Comparison of ENCODE assay signal across 10 cellular contexts in genomic region chr18:63178526-63178880, GRCh38.
A peak's percentile ranks its signal among the peaks of the same experiment; 100 is the strongest.
DNase-seq lines count a peak whose midpoint lies in the region; ATAC-seq, FAIRE-seq and TF ChIP-seq lines count a peak whose summit lies in the region.
"Had no signal": no experiment of that assay in that cellular context is flagged by ENCODE, and none has a peak within 500 bp of the region (broad histone marks: within the 10 kb centered on the region; RNA-seq: fewer than 3 reads in every experiment).

No MANE protein-coding gene starts in this region.

- no peaks in the 10 kb centered on the region for H3K4me1 ChIP-seq in astrocyte (ENCODE audit: insufficient read depth, low read length)
- H3K4me1 ChIP-seq in mesenchymal stem cell (ENCODE audit: control insufficient read depth, insufficient read depth, low read depth, low read length), result peaks cover 5% of the 10 kb centered on the region
- H3K4me1 ChIP-seq in tibial nerve, result peaks cover 0 to 85% (median 52%) of the 10 kb centered on the region in 4 donors
- H3K4me1 ChIP-seq: SJSA1 had no signal

- H3K27ac ChIP-seq in astrocyte (ENCODE audit: low read depth, low read length) (no peak overlapping the region), mesenchymal stem cell (ENCODE audit: low read length, poor library complexity, severe bottlenecking) (no peak overlapping the region), tibial nerve (peak overlapping the region; percentile 28 to 78 (median 63))
- H3K27ac ChIP-seq: SJSA1 had no signal

- POLR2A ChIA-PET in WTC11 (lab: Charles Lee), result no interaction called here

- intact Hi-C loops in natural killer cell (cut with micrococcal nuclease), result no loop called here

- H2AFZ ChIP-seq in astrocyte (ENCODE audit: low read depth, low read length), result no peak overlapping the region
- no peak overlapping the region for H2AFZ ChIP-seq in mesenchymal stem cell (ENCODE audit: low read depth, low read length)

- H2BK120ac ChIP-seq in mesenchymal stem cell (ENCODE audit: low read depth, low read length), result no peak overlapping the region

- no peak overlapping the region for H2AK5ac ChIP-seq in mesenchymal stem cell (ENCODE audit: low read length, severe bottlenecking)

- TF ChIP-seq EP300 in tibial nerve (IDR thresholded peaks at IDR 0.05), result peak in 1 of 2 donors; percentile 75

- peak; percentile 49 for DNase-seq in NCI-H345 (lab: John Stamatoyannopoulos, UW)
- no peak for DNase-seq in NCI-H345 treated with DMSO at 0.1 percent for 48 hours (lab: John Stamatoyannopoulos, UW; ENCODE audit: unreplicated experiment)
- DNase-seq in astrocyte (ENCODE audit: low read depth), result no peak
- DNase-seq in mesenchymal stem cell, result no peak
- DNase-seq in tibial nerve (ENCODE audit: low spot score in 2 of 2), result peak; percentile 78 to 83
- no peak for DNase-seq in natural killer cell
- no peak for DNase-seq in WTC11 (ENCODE audit: low spot score)

- no peaks in the 10 kb centered on the region for H4K20me1 ChIP-seq in astrocyte (ENCODE audit: insufficient read depth, low read length)

- H3K27me3 ChIP-seq in astrocyte (ENCODE audit: insufficient read depth, low read length) (peaks cover 31% of the 10 kb centered on the region), mesenchymal stem cell (ENCODE audit: control insufficient read depth in 1 of 2, insufficient read depth in 1 of 2, low read length in 2 of 2) (peaks cover 19% of the 10 kb centered on the region in 2 experiments), tibial nerve (no peaks in the 10 kb centered on the region)
- H3K27me3 ChIP-seq: SJSA1 had no signal

- CTCF ChIA-PET in WTC11 (lab: Charles Lee), result no interaction called here

- TF ChIP-seq CTCF in astrocyte (IDR thresholded peaks at IDR 0.05; ENCODE audit: insufficient read depth, low read depth, low read length) (no peak), tibial nerve (IDR thresholded peaks at IDR 0.05) (no peak), natural killer cell (IDR thresholded peaks at IDR 0.05) (no peak), WTC11 (IDR thresholded peaks at IDR 0.05) (no peak)

- peaks cover 3% of the 10 kb centered on the region for H3K79me1 ChIP-seq in mesenchymal stem cell (replicated peaks; ENCODE audit: low read length, poor library complexity, severe bottlenecking)

- H3K18ac ChIP-seq in mesenchymal stem cell (ENCODE audit: low read depth in 1 of 2, low read length in 2 of 2), result no peak overlapping the region

- H3K27me3 Mint-ChIP-seq in astrocyte (ENCODE audit: low read depth, unreplicated experiment) (peaks cover 21% of the 10 kb centered on the region), natural killer cell (ENCODE audit: low read depth in 2 of 2) (no peaks in the 10 kb centered on the region), WTC11 (ENCODE audit: low read depth) (no peaks in the 10 kb centered on the region)
- H3K27me3 Mint-ChIP-seq: IgD-negative memory B cell had no signal

- no peaks in the 10 kb centered on the region for H3K9me3 ChIP-seq in astrocyte (ENCODE audit: insufficient read depth, low read depth, low read length)
- peaks cover 4% of the 10 kb centered on the region for H3K9me3 ChIP-seq in mesenchymal stem cell (ENCODE audit: control insufficient read depth, low read length)
- no peaks in the 10 kb centered on the region for H3K9me3 ChIP-seq in tibial nerve
- H3K9me3 ChIP-seq: SJSA1 had no signal

- H3K9ac ChIP-seq in astrocyte (ENCODE audit: low read length) (no peak overlapping the region), mesenchymal stem cell (ENCODE audit: low read length) (peak overlapping the region; percentile 79)

- no peak for TF ChIP-seq POLR2A in tibial nerve (IDR thresholded peaks at IDR 0.05)

- peaks cover 2% of the 10 kb centered on the region for H3K36me3 Mint-ChIP-seq in astrocyte (ENCODE audit: low read depth, unreplicated experiment)
- no peaks in the 10 kb centered on the region for H3K36me3 Mint-ChIP-seq in natural killer cell
- no peaks in the 10 kb centered on the region for H3K36me3 Mint-ChIP-seq in WTC11

- no peak for FAIRE-seq in astrocyte (lab: Jason Lieb, UNC)

- no peak overlapping the region for H3K23ac ChIP-seq in mesenchymal stem cell (ENCODE audit: low read length in 2 of 2)

- H3K27ac Mint-ChIP-seq in astrocyte (ENCODE audit: unreplicated experiment), result no peak overlapping the region
- no peak overlapping the region for H3K27ac Mint-ChIP-seq in natural killer cell
- no peak overlapping the region for H3K27ac Mint-ChIP-seq in WTC11

- H4K91ac ChIP-seq in mesenchymal stem cell (ENCODE audit: low read length), result no peak overlapping the region

- H3K4me1 Mint-ChIP-seq in astrocyte (ENCODE audit: low read depth, unreplicated experiment), result peaks cover 6% of the 10 kb centered on the region
- H3K4me1 Mint-ChIP-seq in natural killer cell, result peaks cover 21 to 41% of the 10 kb centered on the region in 2 donors
- peaks cover 21% of the 10 kb centered on the region for H3K4me1 Mint-ChIP-seq in WTC11

- H3K36me3 ChIP-seq in astrocyte (ENCODE audit: insufficient read depth, low read length) (no peaks in the 10 kb centered on the region), mesenchymal stem cell (ENCODE audit: control insufficient read depth in 1 of 2, insufficient read depth in 2 of 2, low read depth in 1 of 2, low read length in 2 of 2) (no peaks in the 10 kb centered on the region), tibial nerve (no peaks in the 10 kb centered on the region)
- H3K36me3 ChIP-seq: SJSA1 had no signal

- no peak overlapping the region for H3K4me3 ChIP-seq in astrocyte (ENCODE audit: insufficient read depth, low read depth, low read length)
- H3K4me3 ChIP-seq in mesenchymal stem cell (ENCODE audit: insufficient read depth in 1 of 2, low read depth in 1 of 2, low read length in 2 of 2), result peak overlapping the region in 1 of 2 experiments; percentile 70
- peak overlapping the region in 1 of 4 donors; percentile 16 for H3K4me3 ChIP-seq in tibial nerve
- H3K4me3 ChIP-seq: SJSA1 had no signal

- H3K9me3 Mint-ChIP-seq in astrocyte (ENCODE audit: unreplicated experiment) (no peaks in the 10 kb centered on the region), natural killer cell (no peaks in the 10 kb centered on the region), WTC11 (peaks cover 6% of the 10 kb centered on the region)
- H3K9me3 Mint-ChIP-seq: IgD-negative memory B cell had no signal

- H2BK5ac ChIP-seq in mesenchymal stem cell (ENCODE audit: low read depth, low read length, poor library complexity, severe bottlenecking), result no peak overlapping the region

- 71% methylated on average over 3 of the region's 3 CpGs for WGBS in mesenchymal stem cell
- 11 to 14% methylated on average over 3 of the region's 3 CpGs for WGBS in tibial nerve, 2 donors

- H3K4me2 ChIP-seq in astrocyte (ENCODE audit: low read length), result peak overlapping the region; percentile 75
- H3K4me2 ChIP-seq in mesenchymal stem cell (ENCODE audit: low read length, poor library complexity, severe bottlenecking), result no peak overlapping the region

- H2BK15ac ChIP-seq in mesenchymal stem cell (ENCODE audit: low read depth, poor library complexity, severe bottlenecking), result no peak overlapping the region

- ATAC-seq in natural killer cell, result no peak
- ATAC-seq in WTC11, result no peak
- no peak for ATAC-seq in HG02763 (IDR thresholded peaks at IDR 0.05; ENCODE audit: unreplicated experiment)

- no peak overlapping the region for H2BK12ac ChIP-seq in mesenchymal stem cell (ENCODE audit: low read length in 2 of 2)

- no peak overlapping the region for H3K14ac ChIP-seq in mesenchymal stem cell (ENCODE audit: low read length in 2 of 2)

- H3K79me2 ChIP-seq in astrocyte (ENCODE audit: insufficient read depth, low read length), result no peaks in the 10 kb centered on the region

- H3K4me3 Mint-ChIP-seq in astrocyte (ENCODE audit: unreplicated experiment) (no peak overlapping the region), natural killer cell (no peak overlapping the region), WTC11 (no peak overlapping the region)

- H3K4ac ChIP-seq in mesenchymal stem cell (ENCODE audit: low read depth in 1 of 2, low read length in 2 of 2), result no peak overlapping the region

- H4K8ac ChIP-seq in mesenchymal stem cell (ENCODE audit: low read length), result no peak overlapping the region

TF ChIP-seq in WTC11, 78 proteins besides CTCF, POLR2A, EP300 and RAD21:
- no peak for TF ChIP-seq FOXP4 (CRISPR knock-in tag; IDR thresholded peaks at IDR 0.05)
- TF ChIP-seq ETV6 (CRISPR knock-in tag; IDR thresholded peaks at IDR 0.05), result no peak

Comparison
In these comparisons a context has a peak if more than half of its experiments do, and no peak if none do; other contexts are left out.
1. DNase-seq: peak in NCI-H345 (single experiment) and tibial nerve (2 of 2); none in NCI-H345 treated with DMSO at 0.1 percent for 48 hours (single experiment), astrocyte (single experiment), mesenchymal stem cell (single experiment), natural killer cell (single experiment) and WTC11 (single experiment).
2. H3K27ac ChIP-seq: peak in tibial nerve (4 of 4); none in astrocyte (single experiment) and mesenchymal stem cell (single experiment).